8 cellular contexts compared by ENCODE assay signal in the genomic region with DNA sequence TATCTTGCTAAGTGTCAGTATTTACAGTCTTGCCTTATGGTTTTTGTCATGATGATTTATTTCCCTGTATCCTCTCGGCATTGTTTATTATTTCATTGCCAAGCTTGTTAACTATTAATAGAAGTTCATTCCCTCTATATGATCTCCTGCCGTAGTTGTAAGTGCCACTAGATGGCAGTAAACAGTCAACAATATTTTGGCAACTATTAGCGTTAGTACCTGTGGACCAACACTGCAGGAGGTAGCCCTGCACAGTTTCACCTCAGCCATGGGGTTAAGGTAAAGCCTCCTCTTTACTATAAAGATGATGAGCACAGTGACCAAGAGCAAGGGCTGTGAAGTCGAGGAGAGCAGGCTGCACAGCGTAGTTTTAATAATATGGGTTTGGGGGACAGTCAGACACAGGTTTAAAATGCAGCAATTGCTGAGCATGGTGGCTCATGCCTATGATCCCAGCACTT. TPM values are rescaled to one million over a fixed set of nuclear protein-coding genes. Genes with fewer than 3 reads are reported as not detected.
DNase-seq lines count a peak whose midpoint lies in the region; ATAC-seq and TF ChIP-seq lines count a peak whose summit lies in the region.

No MANE protein-coding gene starts in this region.

- DNase-seq in Ammon's horn (ENCODE audit: low spot score): peak; percentile 62
- peak; percentile 59 for DNase-seq in NCI-H748 (lab: John Stamatoyannopoulos, UW; ENCODE audit: unreplicated experiment)
- peak; percentile 53 for DNase-seq in activated CD8-positive, alpha-beta memory T cell treated with anti-CD3 and anti-CD28 coated beads, Interleukin-2, amount 10 ng/mL, durations not matched to agents 7 days and 5 days
- DNase-seq in fibroblast of peridontal ligament (ENCODE audit: extremely low read depth): peak; percentile 63

- no peak overlapping the region for H3K27ac Mint-ChIP-seq in activated CD8-positive, alpha-beta memory T cell treated with anti-CD3 and anti-CD28 coated beads, Interleukin-2, amount 10 ng/mL, durations not matched to agents 7 days and 5 days
- no peak overlapping the region for H3K27ac Mint-ChIP-seq in nephron

- ATAC-seq in GM18517 (IDR thresholded peaks at IDR 0.05; ENCODE audit: unreplicated experiment): peak; percentile 63
- peak; percentile 79 for ATAC-seq in HG03354 (IDR thresholded peaks at IDR 0.05; ENCODE audit: poor library complexity, severe bottlenecking, unreplicated experiment)
- peak; percentile 86 for ATAC-seq in activated CD8-positive, alpha-beta memory T cell treated with anti-CD3 and anti-CD28 coated beads, Interleukin-2, amount 10 ng/mL, durations not matched to agents 7 days and 5 days
- no peak for ATAC-seq in GM19023 (IDR thresholded peaks at IDR 0.05; ENCODE audit: unreplicated experiment)

- H3K36me3 Mint-ChIP-seq in activated CD8-positive, alpha-beta memory T cell treated with anti-CD3 and anti-CD28 coated beads, Interleukin-2, amount 10 ng/mL, durations not matched to agents 7 days and 5 days: no peaks in the 10 kb centered on the region
- no peaks in the 10 kb centered on the region for H3K36me3 Mint-ChIP-seq in nephron (ENCODE audit: low read depth)

- H3K9me3 Mint-ChIP-seq in activated CD8-positive, alpha-beta memory T cell treated with anti-CD3 and anti-CD28 coated beads, Interleukin-2, amount 10 ng/mL, durations not matched to agents 7 days and 5 days (ENCODE audit: low read depth): no peaks in the 10 kb centered on the region
- no peaks in the 10 kb centered on the region for H3K9me3 Mint-ChIP-seq in nephron

- CTCF ChIA-PET in activated CD8-positive, alpha-beta memory T cell treated with anti-CD3 and anti-CD28 coated beads, Interleukin-2, amount 10 ng/mL, durations not matched to agents 7 days and 5 days (lab: Charles Lee): interaction anchor here (0.6 to 3.5 kb wide), 37 partner anchors 9 to 362 kb away, joined by 3 to 17 read pairs (median 3); a partner anchor contains a TSS

- peaks cover 2% of the 10 kb centered on the region for H3K4me1 Mint-ChIP-seq in activated CD8-positive, alpha-beta memory T cell treated with anti-CD3 and anti-CD28 coated beads, Interleukin-2, amount 10 ng/mL, durations not matched to agents 7 days and 5 days
- peaks cover 6% of the 10 kb centered on the region for H3K4me1 Mint-ChIP-seq in nephron

- H3K4me3 Mint-ChIP-seq in activated CD8-positive, alpha-beta memory T cell treated with anti-CD3 and anti-CD28 coated beads, Interleukin-2, amount 10 ng/mL, durations not matched to agents 7 days and 5 days: no peak overlapping the region
- no peak overlapping the region for H3K4me3 Mint-ChIP-seq in nephron

- H3K27me3 Mint-ChIP-seq in activated CD8-positive, alpha-beta memory T cell treated with anti-CD3 and anti-CD28 coated beads, Interleukin-2, amount 10 ng/mL, durations not matched to agents 7 days and 5 days: peaks cover 2% of the 10 kb centered on the region
- H3K27me3 Mint-ChIP-seq in nephron (ENCODE audit: low read depth): peaks cover 22% of the 10 kb centered on the region

- TF ChIP-seq CTCF in nephron (IDR thresholded peaks at IDR 0.05; ENCODE audit: unreplicated experiment in 3 of 3): peak; percentile 70 to 85 (median 82)

RNA-seq across cellular contexts. Expression of a gene that starts 26.1 kb away (rescaled TPM):
- 1 to 10 TPM; 4.8 to 7.6 TPM for total RNA-seq in activated CD8-positive, alpha-beta memory T cell treated with anti-CD3 and anti-CD28 coated beads, Interleukin-2, amount 10 ng/mL, durations not matched to agents 7 days and 5 days
